ENCODE assay signal across 10 cellular contexts in the genomic region with DNA sequence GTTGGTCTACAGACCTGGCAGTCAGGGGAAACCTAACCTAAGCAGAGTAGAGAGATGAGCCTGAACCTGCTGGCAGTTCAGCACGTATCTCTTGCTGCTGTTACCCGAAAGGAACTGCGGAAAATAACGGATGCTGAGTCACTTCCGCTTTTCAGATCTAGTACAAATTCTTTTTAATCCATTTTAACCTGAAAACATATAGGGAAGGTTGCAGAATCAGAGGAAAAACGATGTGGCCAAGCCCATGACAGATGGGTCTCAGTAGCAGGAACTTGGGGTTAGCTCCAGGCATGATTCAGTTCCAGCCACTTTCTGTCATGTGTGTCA.
DNase-seq lines count a peak whose midpoint lies in the region; ATAC-seq and TF ChIP-seq lines count a peak whose summit lies in the region.
"Had no signal": no experiment of that assay in that cellular context is flagged by ENCODE, and none has a peak within 500 bp of the region (broad histone marks: within the 10 kb centered on the region; RNA-seq: fewer than 3 reads in every experiment).

No MANE protein-coding gene starts in this region.

- no peak for ATAC-seq in GM18873 (IDR thresholded peaks at IDR 0.05; ENCODE audit: low FRiP score, unreplicated experiment)

- POLR2A ChIA-PET in A673 (lab: Charles Lee; ENCODE audit: low non-redundant PET): interaction anchor here (0.7 kb wide), 1 partner anchor 757 kb away, joined by 4 read pairs; no protein-coding TSS in a partner anchor

- no TSS peak for BruUV-seq in A673 (replicated peaks; lab: Mats Ljungman, UMichigan)

- peak; percentile 72 for DNase-seq in SIG-M5 treated with dmso at 0.1 percent for 504 hours (lab: John Stamatoyannopoulos, UW; ENCODE audit: unreplicated experiment)
- no peak for DNase-seq in SIG-M5 (lab: John Stamatoyannopoulos, UW)
- DNase-seq in NOMO-1 (lab: John Stamatoyannopoulos, UW; ENCODE audit: unreplicated experiment in 2 of 2): peak; percentile 58 to 84
- DNase-seq in activated naive CD4-positive, alpha-beta T cell treated with anti-CD3 and anti-CD28 coated beads, Interleukin-2, amount 50 U/mL, for 16 hours: peak; percentile 14
- peak; percentile 53 for DNase-seq in stimulated activated CD8-positive, alpha-beta memory T cell treated with anti-CD3 and anti-CD28 coated beads, Interleukin-4, amount 100 ng/mL, for 48 hours
- DNase-seq in DMS153 (lab: John Stamatoyannopoulos, UW): no peak
- no peak for DNase-seq in A673 (ENCODE audit: low spot score)
- DNase-seq: NCI-H524 had no signal

- H3K27me3 ChIP-seq in A673 (replicated peaks; ENCODE audit: insufficient read depth, low read depth, low read length, poor library complexity): no peaks in the 10 kb centered on the region

- intact Hi-C loops in A673 (cut with micrococcal nuclease; ENCODE audit: unreplicated experiment): no loop called here

- no peak overlapping the region for H3K4me3 ChIP-seq in A673 (ENCODE audit: low read depth, low read length, poor library complexity, severe bottlenecking)

- no peak overlapping the region for H3K27ac ChIP-seq in A673 (ENCODE audit: low read depth, low read length, poor library complexity, severe bottlenecking)
- H3K27ac ChIP-seq: 22Rv1 had no signal

- H3K36me3 ChIP-seq in A673 (ENCODE audit: insufficient read depth, low read length, poor library complexity, severe bottlenecking): no peaks in the 10 kb centered on the region

- no peaks in the 10 kb centered on the region for H3K9me3 ChIP-seq in A673 (ENCODE audit: low read depth, low read length, poor library complexity, severe bottlenecking)

- CTCF ChIA-PET in A673 (lab: Charles Lee): no interaction called here

- peaks cover 28% of the 10 kb centered on the region for H3K4me1 ChIP-seq in A673 (ENCODE audit: insufficient read depth, low read length, poor library complexity, severe bottlenecking)

- TF ChIP-seq CTCF in A673 (conservative IDR thresholded peaks at IDR 0.05; ENCODE audit: low read depth, low read length): no peak

Comparison
In these comparisons a context has a peak if more than half of its experiments do, and no peak if none do; other contexts are left out.
1. DNase-seq: peak in SIG-M5 treated with dmso at 0.1 percent for 504 hours (single experiment), NOMO-1 (2 of 2), activated naive CD4-positive, alpha-beta T cell treated with anti-CD3 and anti-CD28 coated beads, Interleukin-2, amount 50 U/mL, for 16 hours (single experiment) and stimulated activated CD8-positive, alpha-beta memory T cell treated with anti-CD3 and anti-CD28 coated beads, Interleukin-4, amount 100 ng/mL, for 48 hours (single experiment); none in SIG-M5 (single experiment), DMS153 (single experiment) and A673 (single experiment).